Comparison of ENCODE assay signal across 8 cellular contexts in genomic region chr5:88666761-88667186, GRCh38.
A peak's percentile ranks its signal among the peaks of the same experiment; 100 is the strongest.
DNase-seq lines count a peak whose midpoint lies in the region; ATAC-seq and TF ChIP-seq lines count a peak whose summit lies in the region.

No MANE protein-coding gene starts in this region.

- H3K36me3 ChIP-seq in left ventricle myocardium inferior (no peaks in the 10 kb centered on the region), upper lobe of left lung (no peaks in the 10 kb centered on the region)

- CTCF ChIA-PET in activated B cell treated with CpG ODN at 0.5 μM for 24 hours (lab: Charles Lee), result interaction anchor here (1.3 to 3.2 kb wide), 3 partner anchors 14 to 886 kb away, joined by 4 to 19 read pairs (median 15); no protein-coding TSS in a partner anchor

- intact Hi-C loops in left ventricle myocardium inferior (cut with micrococcal nuclease) (no loop called here), left cardiac atrium (cut with DNase I) (no loop called here), activated B cell treated with CpG ODN at 0.5 μM for 24 hours (cut with micrococcal nuclease) (loop anchor here (1.0 to 2.0 kb wide), 2 partner anchors 9 to 24 kb away; no protein-coding TSS in a partner anchor)

- H3K27ac Mint-ChIP-seq in activated B cell treated with CpG ODN at 0.5 μM for 24 hours, result peak overlapping the region; percentile 16
- peak overlapping the region in 2 of 6 donors; percentile 33 to 53 for H3K27ac Mint-ChIP-seq in immature natural killer cell

- peaks cover 80% of the 10 kb centered on the region for H3K27me3 Mint-ChIP-seq in activated B cell treated with CpG ODN at 0.5 μM for 24 hours
- peaks cover 40 to 66% (median 40%) of the 10 kb centered on the region in 3 donors for H3K27me3 Mint-ChIP-seq in immature natural killer cell (ENCODE audit: low read depth in 3 of 3)

- H3K27ac ChIP-seq in left ventricle myocardium inferior (replicated peaks) (no peak overlapping the region), upper lobe of left lung (no peak overlapping the region)

- no peak for DNase-seq in left ventricle myocardium inferior
- DNase-seq in left cardiac atrium, result no peak
- DNase-seq in activated B cell treated with CpG ODN at 0.5 μM for 24 hours, result no peak
- DNase-seq in immature natural killer cell, result no peak
- no peak for DNase-seq in upper lobe of left lung
- no peak for DNase-seq in iPS-NIHi7 (ENCODE audit: extremely low spot score)
- no peak for DNase-seq in NCI-H1930 (lab: John Stamatoyannopoulos, UW)

- ATAC-seq in left cardiac atrium (no peak), HG03175 (IDR thresholded peaks at IDR 0.05; ENCODE audit: unreplicated experiment) (peak; percentile 55), activated B cell treated with CpG ODN at 0.5 μM for 24 hours (ENCODE audit: low read depth) (peak; percentile 31), upper lobe of left lung (ENCODE audit: low FRiP score in 2 of 2) (no peak)

- peaks cover 100% of the 10 kb centered on the region for H3K27me3 ChIP-seq in left ventricle myocardium inferior (ENCODE audit: low read depth)
- peaks cover 0 to 74% (median 18%) of the 10 kb centered on the region in 4 donors for H3K27me3 ChIP-seq in upper lobe of left lung

- peaks cover 23% of the 10 kb centered on the region for H3K4me1 Mint-ChIP-seq in activated B cell treated with CpG ODN at 0.5 μM for 24 hours
- peaks cover 27 to 34% of the 10 kb centered on the region in 2 donors for H3K4me1 Mint-ChIP-seq in immature natural killer cell

- H3K4me1 ChIP-seq in left ventricle myocardium inferior (peaks cover 23% of the 10 kb centered on the region), upper lobe of left lung (peaks cover 9 to 17% (median 15%) of the 10 kb centered on the region in 4 donors)

- H3K4me3 ChIP-seq in left ventricle myocardium inferior (peak overlapping the region; percentile 50), upper lobe of left lung (peak overlapping the region in 3 of 4 donors; percentile 17 to 49 (median 44))

- no peak for TF ChIP-seq POLR2A in upper lobe of left lung (IDR thresholded peaks at IDR 0.05)

- WGBS in upper lobe of left lung, 2 donors, result 3 to 7% methylated on average over 16 of the region's 16 CpGs

- TF ChIP-seq CTCF in left ventricle myocardium inferior (IDR thresholded peaks at IDR 0.05; ENCODE audit: borderline replicate concordance) (no peak), activated B cell treated with CpG ODN at 0.5 μM for 24 hours (IDR thresholded peaks at IDR 0.05) (no peak), upper lobe of left lung (IDR thresholded peaks at IDR 0.05) (no peak)

- POLR2A ChIA-PET in activated B cell treated with CpG ODN at 0.5 μM for 24 hours (lab: Charles Lee), result interaction anchor here (0.6 kb wide), 2 partner anchors 61 to 100 kb away, joined by 4 read pairs; no protein-coding TSS in a partner anchor

- H3K4me3 Mint-ChIP-seq in activated B cell treated with CpG ODN at 0.5 μM for 24 hours (peak overlapping the region; percentile 84), immature natural killer cell (peak overlapping the region; percentile 80 to 91 (median 83))

- H3K9me3 ChIP-seq in left ventricle myocardium inferior (replicated peaks) (no peaks in the 10 kb centered on the region), upper lobe of left lung (no peaks in the 10 kb centered on the region)

- TF ChIP-seq EP300 in upper lobe of left lung (IDR thresholded peaks at IDR 0.05), result no peak

- H3K36me3 Mint-ChIP-seq in activated B cell treated with CpG ODN at 0.5 μM for 24 hours (ENCODE audit: low read depth) (no peaks in the 10 kb centered on the region), immature natural killer cell (no peaks in the 10 kb centered on the region)

- H3K9me3 Mint-ChIP-seq in activated B cell treated with CpG ODN at 0.5 μM for 24 hours, result peaks cover 15% of the 10 kb centered on the region
- H3K9me3 Mint-ChIP-seq in immature natural killer cell, result peaks cover 5 to 57% (median 13%) of the 10 kb centered on the region in 6 donors

Comparison
In these comparisons a context has a peak if more than half of its experiments do, and no peak if none do; other contexts are left out.
1. ATAC-seq: peak in HG03175 (single experiment) and activated B cell treated with CpG ODN at 0.5 μM for 24 hours (single experiment); none in left cardiac atrium (0 of 2) and upper lobe of left lung (0 of 2).